Comparison of ENCODE assay signal across 18 cellular contexts in genomic region chr10:17649052-17649451, GRCh38. TPM values are rescaled to one million over a fixed set of nuclear protein-coding genes. Genes with fewer than 3 reads are reported as not detected.
A peak's percentile ranks its signal among the peaks of the same experiment; 100 is the strongest.
DNase-seq lines count a peak whose midpoint lies in the region; ATAC-seq and TF ChIP-seq lines count a peak whose summit lies in the region.
"Had no signal": no experiment of that assay in that cellular context is flagged by ENCODE, and none has a peak within 500 bp of the region (broad histone marks: within the 10 kb centered on the region; RNA-seq: fewer than 3 reads in every experiment).

No MANE protein-coding gene starts in this region.

- TF ChIP-seq CTCF in WTC11 (IDR thresholded peaks at IDR 0.05): no peak

- peaks cover 12% of the 10 kb centered on the region for H3K9me3 Mint-ChIP-seq in activated T-cell treated with anti-CD3 and anti-CD28 coated beads, Interleukin-2, amount 50 U/mL, for 4 hours
- H3K9me3 Mint-ChIP-seq in WTC11: peaks cover 24% of the 10 kb centered on the region
- no peaks in the 10 kb centered on the region for H3K9me3 Mint-ChIP-seq in effector memory CD8-positive, alpha-beta T cell
- H3K9me3 Mint-ChIP-seq in stimulated activated effector memory CD8-positive, alpha-beta T cell treated with anti-CD3 and anti-CD28 coated beads, Interleukin-12 subunit alpha, Interleukin-12 subunit beta, amount 100 ng/mL, for 72 hours: peaks cover 5% of the 10 kb centered on the region

- H3K27me3 Mint-ChIP-seq in activated T-cell treated with anti-CD3 and anti-CD28 coated beads, Interleukin-2, amount 50 U/mL, for 4 hours (ENCODE audit: low read depth): no peaks in the 10 kb centered on the region
- no peaks in the 10 kb centered on the region for H3K27me3 Mint-ChIP-seq in WTC11 (ENCODE audit: low read depth)
- H3K27me3 Mint-ChIP-seq in effector memory CD8-positive, alpha-beta T cell: no peaks in the 10 kb centered on the region

- CTCF ChIA-PET in WTC11 (lab: Charles Lee): interaction anchor here (0.6 kb wide), 1 partner anchor 25 kb away, joined by 3 read pairs; no protein-coding TSS in a partner anchor

- intact Hi-C loops in posterior vena cava (cut with DNase I): no loop called here

- ATAC-seq in activated T-cell treated with anti-CD3 and anti-CD28 coated beads, Interleukin-2, amount 50 U/mL, for 4 hours: no peak
- ATAC-seq in WTC11 (no peak), GM21529 (IDR thresholded peaks at IDR 0.05; ENCODE audit: unreplicated experiment) (no peak)
- no peak for ATAC-seq in effector memory CD8-positive, alpha-beta T cell (replicated peaks)
- ATAC-seq in stimulated activated effector memory CD8-positive, alpha-beta T cell treated with anti-CD3 and anti-CD28 coated beads, Interleukin-12 subunit alpha, Interleukin-12 subunit beta, amount 100 ng/mL, for 72 hours: no peak
- ATAC-seq: GM23338 had no signal

- POLR2A ChIA-PET in WTC11 (lab: Charles Lee): interaction anchor here (0.6 kb wide), 1 partner anchor 24 kb away, joined by 4 read pairs; no protein-coding TSS in a partner anchor

- H3K4me3 Mint-ChIP-seq in activated T-cell treated with anti-CD3 and anti-CD28 coated beads, Interleukin-2, amount 50 U/mL, for 4 hours: peak overlapping the region; percentile 58
- no peak overlapping the region for H3K4me3 Mint-ChIP-seq in WTC11
- H3K4me3 Mint-ChIP-seq in effector memory CD8-positive, alpha-beta T cell: peak overlapping the region; percentile 26 to 54
- H3K4me3 Mint-ChIP-seq in stimulated activated effector memory CD8-positive, alpha-beta T cell treated with anti-CD3 and anti-CD28 coated beads, Interleukin-12 subunit alpha, Interleukin-12 subunit beta, amount 100 ng/mL, for 72 hours: peak overlapping the region; percentile 19
- H3K4me3 Mint-ChIP-seq: endodermal cell, GM23338 had no signal

- no peak overlapping the region for H3K27ac Mint-ChIP-seq in WTC11
- peak overlapping the region; percentile 74 to 80 for H3K27ac Mint-ChIP-seq in effector memory CD8-positive, alpha-beta T cell
- peak overlapping the region; percentile 62 for H3K27ac Mint-ChIP-seq in stimulated activated effector memory CD8-positive, alpha-beta T cell treated with anti-CD3 and anti-CD28 coated beads, Interleukin-12 subunit alpha, Interleukin-12 subunit beta, amount 100 ng/mL, for 72 hours
- H3K27ac Mint-ChIP-seq: endodermal cell had no signal

- DNase-seq in activated T-cell treated with anti-CD3 and anti-CD28 coated beads, Interleukin-2, amount 50 U/mL, for 4 hours: no peak
- no peak for DNase-seq in activated T-cell treated with anti-CD3 and anti-CD28 coated beads, Interleukin-2, amount 50 U/mL, for 48 hours
- DNase-seq in WTC11 (ENCODE audit: low spot score): no peak
- no peak for DNase-seq in effector memory CD8-positive, alpha-beta T cell
- DNase-seq in stimulated activated effector memory CD8-positive, alpha-beta T cell treated with anti-CD3 and anti-CD28 coated beads, Interleukin-12 subunit alpha, Interleukin-12 subunit beta, amount 100 ng/mL, for 72 hours (ENCODE audit: low spot score in 2 of 2): no peak
- no peak for DNase-seq in HCEC 1CT
- no peak for DNase-seq in posterior vena cava (ENCODE audit: low spot score)
- DNase-seq: ACHN, cerebellar nuclear complex, endodermal cell, NCI-H1048, NCI-H2081 treated with DMSO at 0.1 percent for 48 hours, NCI-H524 treated with DMSO at 0.1 percent for 48 hours, OCI-M1, posterior cingulate gyrus, spleen had no signal

- peaks cover 78% of the 10 kb centered on the region for H3K4me1 Mint-ChIP-seq in activated T-cell treated with anti-CD3 and anti-CD28 coated beads, Interleukin-2, amount 50 U/mL, for 4 hours (ENCODE audit: low read depth)
- H3K4me1 Mint-ChIP-seq in WTC11: peaks cover 43% of the 10 kb centered on the region
- H3K4me1 Mint-ChIP-seq in effector memory CD8-positive, alpha-beta T cell (ENCODE audit: low read depth in 2 of 2): peaks cover 51 to 69% of the 10 kb centered on the region in 2 donors
- peaks cover 62% of the 10 kb centered on the region for H3K4me1 Mint-ChIP-seq in stimulated activated effector memory CD8-positive, alpha-beta T cell treated with anti-CD3 and anti-CD28 coated beads, Interleukin-12 subunit alpha, Interleukin-12 subunit beta, amount 100 ng/mL, for 72 hours

- peaks cover 41% of the 10 kb centered on the region for H3K36me3 Mint-ChIP-seq in activated T-cell treated with anti-CD3 and anti-CD28 coated beads, Interleukin-2, amount 50 U/mL, for 4 hours (ENCODE audit: insufficient read depth)
- peaks cover 39% of the 10 kb centered on the region for H3K36me3 Mint-ChIP-seq in WTC11
- peaks cover 12% of the 10 kb centered on the region for H3K36me3 Mint-ChIP-seq in effector memory CD8-positive, alpha-beta T cell (ENCODE audit: insufficient read depth)
- H3K36me3 Mint-ChIP-seq in stimulated activated effector memory CD8-positive, alpha-beta T cell treated with anti-CD3 and anti-CD28 coated beads, Interleukin-12 subunit alpha, Interleukin-12 subunit beta, amount 100 ng/mL, for 72 hours: peaks cover 51% of the 10 kb centered on the region

TF ChIP-seq in WTC11, 78 proteins besides CTCF, POLR2A, EP300 and RAD21:
- TF ChIP-seq ZNF121 (CRISPR knock-in tag; IDR thresholded peaks at IDR 0.05) (peak; percentile 61), KAT7 (CRISPR knock-in tag; IDR thresholded peaks at IDR 0.05; ENCODE audit: borderline replicate concordance) (no peak), GTF2I (CRISPR knock-in tag; conservative IDR thresholded peaks at IDR 0.05) (0 out of 2 replicates have a peak, but pooled peaks have one; percentile 12), TEAD4 (CRISPR knock-in tag; IDR thresholded peaks at IDR 0.05) (no peak)

RNA-seq across cellular contexts. Expression of gene STAM, which starts 5.1 kb away (rescaled TPM):
- 10 to 100 TPM; 12.9 to 14.7 (median 14.7) TPM for total RNA-seq in activated T-cell treated with anti-CD3 and anti-CD28 coated beads, Interleukin-2, amount 50 U/mL, for 4 hours
- total RNA-seq in WTC11 (2021) (20.7 to 24.2 TPM (median 22.9 TPM) in 3 replicates), posterior vena cava (10 to 100 TPM; 18.9 to 21.8 TPM)

RNA-seq across cellular contexts. Expression of gene HACD1, which starts 31.9 kb away (rescaled TPM):
- total RNA-seq in activated T-cell treated with anti-CD3 and anti-CD28 coated beads, Interleukin-2, amount 50 U/mL, for 4 hours: under 1 TPM; 0.71 to 0.92 (median 0.76) TPM
- 18.6 to 23.2 TPM (median 21.2 TPM) in 3 replicates for total RNA-seq in WTC11 (2021)
- total RNA-seq in posterior vena cava: 10 to 100 TPM; 51.3 to 83.0 TPM

Comparison
In these comparisons a context has a peak if more than half of its experiments do, and no peak if none do; other contexts are left out.
1. RNA of gene HACD1, which starts 31.9 kb away (total RNA-seq): 51.3 to 83.0 TPM in posterior vena cava and 18.6 to 23.2 TPM in WTC11; 0.71 to 0.92 TPM in activated T-cell treated with anti-CD3 and anti-CD28 coated beads, Interleukin-2, amount 50 U/mL, for 4 hours; every median in the first group is over 10 times any median in the second.